Comparison of ENCODE assay signal across 2 cellular contexts in the genomic region with DNA sequence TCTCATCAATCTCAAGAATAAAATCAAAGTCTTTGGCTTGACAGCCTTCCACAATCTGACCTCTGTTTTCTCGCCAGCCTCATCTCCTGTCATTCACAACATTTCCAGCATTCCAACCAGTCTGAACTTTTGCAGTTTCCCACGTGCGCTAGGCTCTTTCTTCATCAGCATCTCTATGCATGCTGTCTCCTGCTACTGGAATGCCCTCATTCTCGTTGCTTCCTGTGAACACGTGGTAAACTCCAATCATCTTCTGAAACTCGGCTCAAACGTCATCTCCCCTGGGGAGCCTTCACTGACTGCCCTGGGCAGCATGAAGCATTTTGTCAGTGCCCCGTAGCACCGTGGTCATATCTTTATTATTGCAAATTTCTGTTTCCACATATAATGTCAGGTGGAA.
TF ChIP-seq lines count a peak whose summit lies in the region.

No MANE protein-coding gene starts in this region.

TF ChIP-seq in IMR-90, 13 proteins besides CTCF, POLR2A, EP300 and RAD21:
- TF ChIP-seq RFX5 (IDR thresholded peaks at IDR 0.05; ENCODE audit: low read depth, low read length) (no peak), MXI1 (IDR thresholded peaks at IDR 0.05; ENCODE audit: borderline replicate concordance, low read depth, low read length) (peak; percentile 69; the same call in 1 of the 2 replicates), CEBPB (IDR thresholded peaks at IDR 0.05; ENCODE audit: low read depth, low read length) (no peak), FOS (IDR thresholded peaks at IDR 0.05; ENCODE audit: low read depth, low read length) (no peak), BHLHE40 (IDR thresholded peaks at IDR 0.05; ENCODE audit: low read depth, low read length) (no peak), SMC3 (IDR thresholded peaks at IDR 0.05; ENCODE audit: low read depth, low read length) (no peak), NFE2L2 (IDR thresholded peaks at IDR 0.05; ENCODE audit: low read depth, low read length) (no peak), RCOR1 (IDR thresholded peaks at IDR 0.05; ENCODE audit: insufficient replicate concordance, low read length) (no peak)
- TF ChIP-seq, protein P1, sequence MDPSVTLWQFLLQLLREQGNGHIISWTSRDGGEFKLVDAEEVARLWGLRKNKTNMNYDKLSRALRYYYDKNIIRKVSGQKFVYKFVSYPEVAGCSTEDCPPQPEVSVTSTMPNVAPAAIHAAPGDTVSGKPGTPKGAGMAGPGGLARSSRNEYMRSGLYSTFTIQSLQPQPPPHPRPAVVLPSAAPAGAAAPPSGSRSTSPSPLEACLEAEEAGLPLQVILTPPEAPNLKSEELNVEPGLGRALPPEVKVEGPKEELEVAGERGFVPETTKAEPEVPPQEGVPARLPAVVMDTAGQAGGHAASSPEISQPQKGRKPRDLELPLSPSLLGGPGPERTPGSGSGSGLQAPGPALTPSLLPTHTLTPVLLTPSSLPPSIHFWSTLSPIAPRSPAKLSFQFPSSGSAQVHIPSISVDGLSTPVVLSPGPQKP (IDR thresholded peaks at IDR 0.05; ENCODE audit: borderline replicate concordance, low read depth, low read length), result no peak
- TF ChIP-seq, protein P2, sequence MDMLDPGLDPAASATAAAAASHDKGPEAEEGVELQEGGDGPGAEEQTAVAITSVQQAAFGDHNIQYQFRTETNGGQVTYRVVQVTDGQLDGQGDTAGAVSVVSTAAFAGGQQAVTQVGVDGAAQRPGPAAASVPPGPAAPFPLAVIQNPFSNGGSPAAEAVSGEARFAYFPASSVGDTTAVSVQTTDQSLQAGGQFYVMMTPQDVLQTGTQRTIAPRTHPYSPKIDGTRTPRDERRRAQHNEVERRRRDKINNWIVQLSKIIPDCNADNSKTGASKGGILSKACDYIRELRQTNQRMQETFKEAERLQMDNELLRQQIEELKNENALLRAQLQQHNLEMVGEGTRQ (IDR thresholded peaks at IDR 0.05; ENCODE audit: low read depth, low read length), result peak; percentile 43; the same call in 1 of the 2 replicates
TF ChIP-seq in IMR-90: peak in this region for 2.

TF ChIP-seq in H1, 55 proteins besides CTCF, POLR2A, EP300 and RAD21 (continues in another document):
- no peak for TF ChIP-seq EGR1 (IDR thresholded peaks at IDR 0.05; ENCODE audit: borderline replicate concordance, low read depth, low read length)
- TF ChIP-seq CREB1 (IDR thresholded peaks at IDR 0.05), result 0 out of 2 replicates have a peak, but pooled peaks have one; percentile 34
- TF ChIP-seq RXRA (IDR thresholded peaks at IDR 0.05; ENCODE audit: insufficient read depth, low read depth, low read length), result no peak
- TF ChIP-seq MAFK (IDR thresholded peaks at IDR 0.05; ENCODE audit: low read depth, low read length), result no peak
- no peak for TF ChIP-seq TAF7 (optimal IDR thresholded peaks at IDR 0.05; ENCODE audit: borderline replicate concordance, low read depth, low read length)
- no peak for TF ChIP-seq SIRT6 (IDR thresholded peaks at IDR 0.05; ENCODE audit: low read length)
- TF ChIP-seq TAF1 (IDR thresholded peaks at IDR 0.05; ENCODE audit: low read depth, low read length), result no peak
- no peak for TF ChIP-seq GTF2F1 (IDR thresholded peaks at IDR 0.05; ENCODE audit: borderline replicate concordance, low read depth, low read length)
- no peak for TF ChIP-seq CHD1 (IDR thresholded peaks at IDR 0.05; ENCODE audit: low read depth, low read length)
- TF ChIP-seq BRCA1 (IDR thresholded peaks at IDR 0.05; ENCODE audit: low read depth, low read length), result no peak
- no peak for TF ChIP-seq ASH2L (IDR thresholded peaks at IDR 0.05; ENCODE audit: low read length)
- no peak for TF ChIP-seq RBBP5 (IDR thresholded peaks at IDR 0.05; ENCODE audit: borderline replicate concordance, low read depth, low read length)
- no peak for TF ChIP-seq CHD2 (IDR thresholded peaks at IDR 0.05; ENCODE audit: low read length)
- TF ChIP-seq GABPA (IDR thresholded peaks at IDR 0.05; ENCODE audit: borderline replicate concordance, insufficient read depth, low read length), result no peak
- no peak for TF ChIP-seq JUND (IDR thresholded peaks at IDR 0.05; ENCODE audit: low read length)
- TF ChIP-seq RFX5 (IDR thresholded peaks at IDR 0.05; ENCODE audit: borderline replicate concordance, low read depth, low read length), result no peak
- no peak for TF ChIP-seq POLR2AphosphoS5 (IDR thresholded peaks at IDR 0.05; ENCODE audit: low read depth, low read length)
- no peak for TF ChIP-seq KDM1A (IDR thresholded peaks at IDR 0.05; ENCODE audit: borderline replicate concordance, low read length)
- no peak for TF ChIP-seq HDAC6 (IDR thresholded peaks at IDR 0.05; ENCODE audit: low read depth, low read length)
- no peak for TF ChIP-seq TCF12 (IDR thresholded peaks at IDR 0.05; ENCODE audit: low read depth, low read length)
- TF ChIP-seq SRF (IDR thresholded peaks at IDR 0.05; ENCODE audit: low read depth, low read length), result no peak
- TF ChIP-seq, protein P2 (IDR thresholded peaks at IDR 0.05; ENCODE audit: low read length), result peak; percentile 48; the same call in 1 of the 2 replicates
- no peak for TF ChIP-seq ZNF274 (IDR thresholded peaks at IDR 0.05; ENCODE audit: borderline replicate concordance, extremely low read depth, low read length)
- TF ChIP-seq RNF2 (IDR thresholded peaks at IDR 0.05; ENCODE audit: borderline replicate concordance, low read depth, low read length, missing control alignments, poor library complexity, severe bottlenecking), result no peak
- TF ChIP-seq CBX5 (IDR thresholded peaks at IDR 0.05; ENCODE audit: low read depth, low read length), result no peak
- TF ChIP-seq SP2 (IDR thresholded peaks at IDR 0.05; ENCODE audit: low read length), result no peak
- no peak for TF ChIP-seq SUZ12 (IDR thresholded peaks at IDR 0.05; ENCODE audit: low read length)
- TF ChIP-seq, protein P3, sequence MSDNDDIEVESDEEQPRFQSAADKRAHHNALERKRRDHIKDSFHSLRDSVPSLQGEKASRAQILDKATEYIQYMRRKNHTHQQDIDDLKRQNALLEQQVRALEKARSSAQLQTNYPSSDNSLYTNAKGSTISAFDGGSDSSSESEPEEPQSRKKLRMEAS (IDR thresholded peaks at IDR 0.05), result peak; percentile 93
- TF ChIP-seq, protein P4, sequence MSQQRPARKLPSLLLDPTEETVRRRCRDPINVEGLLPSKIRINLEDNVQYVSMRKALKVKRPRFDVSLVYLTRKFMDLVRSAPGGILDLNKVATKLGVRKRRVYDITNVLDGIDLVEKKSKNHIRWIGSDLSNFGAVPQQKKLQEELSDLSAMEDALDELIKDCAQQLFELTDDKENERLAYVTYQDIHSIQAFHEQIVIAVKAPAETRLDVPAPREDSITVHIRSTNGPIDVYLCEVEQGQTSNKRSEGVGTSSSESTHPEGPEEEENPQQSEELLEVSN (IDR thresholded peaks at IDR 0.05), result peak; percentile 60; the same call in 1 of the 2 replicates
- TF ChIP-seq SAP30 (IDR thresholded peaks at IDR 0.05; ENCODE audit: insufficient read depth, insufficient replicate concordance, low read length), result peak; percentile 69
- TF ChIP-seq, protein P5, sequence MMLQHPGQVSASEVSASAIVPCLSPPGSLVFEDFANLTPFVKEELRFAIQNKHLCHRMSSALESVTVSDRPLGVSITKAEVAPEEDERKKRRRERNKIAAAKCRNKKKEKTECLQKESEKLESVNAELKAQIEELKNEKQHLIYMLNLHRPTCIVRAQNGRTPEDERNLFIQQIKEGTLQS (IDR thresholded peaks at IDR 0.05; ENCODE audit: insufficient read depth, low read depth, low read length), result no peak
- TF ChIP-seq SP4 (IDR thresholded peaks at IDR 0.05; ENCODE audit: low read length), result no peak
- TF ChIP-seq KDM4A (IDR thresholded peaks at IDR 0.05; ENCODE audit: low read depth, low read length, severe bottlenecking), result no peak
- TF ChIP-seq PHF8 (conservative IDR thresholded peaks at IDR 0.05; ENCODE audit: low read depth, low read length), result no peak
- TF ChIP-seq JUN (IDR thresholded peaks at IDR 0.05; ENCODE audit: low read depth, low read length), result no peak
- no peak for TF ChIP-seq SP1 (IDR thresholded peaks at IDR 0.05; ENCODE audit: low read depth, low read length)
- TF ChIP-seq EZH2 (IDR thresholded peaks at IDR 0.05; ENCODE audit: low read depth, low read length, severe bottlenecking), result no peak
- TF ChIP-seq FOSL1 (IDR thresholded peaks at IDR 0.05; ENCODE audit: insufficient read depth, low read depth, low read length), result no peak
- no peak for TF ChIP-seq POU5F1 (IDR thresholded peaks at IDR 0.05; ENCODE audit: low read depth, low read length)
- no peak for TF ChIP-seq KDM5A (IDR thresholded peaks at IDR 0.05; ENCODE audit: low read length)
- TF ChIP-seq NRF1 (IDR thresholded peaks at IDR 0.05; ENCODE audit: low read depth, low read length), result no peak
- TF ChIP-seq, protein P6, sequence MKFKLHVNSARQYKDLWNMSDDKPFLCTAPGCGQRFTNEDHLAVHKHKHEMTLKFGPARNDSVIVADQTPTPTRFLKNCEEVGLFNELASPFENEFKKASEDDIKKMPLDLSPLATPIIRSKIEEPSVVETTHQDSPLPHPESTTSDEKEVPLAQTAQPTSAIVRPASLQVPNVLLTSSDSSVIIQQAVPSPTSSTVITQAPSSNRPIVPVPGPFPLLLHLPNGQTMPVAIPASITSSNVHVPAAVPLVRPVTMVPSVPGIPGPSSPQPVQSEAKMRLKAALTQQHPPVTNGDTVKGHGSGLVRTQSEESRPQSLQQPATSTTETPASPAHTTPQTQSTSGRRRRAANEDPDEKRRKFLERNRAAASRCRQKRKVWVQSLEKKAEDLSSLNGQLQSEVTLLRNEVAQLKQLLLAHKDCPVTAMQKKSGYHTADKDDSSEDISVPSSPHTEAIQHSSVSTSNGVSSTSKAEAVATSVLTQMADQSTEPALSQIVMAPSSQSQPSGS (IDR thresholded peaks at IDR 0.05; ENCODE audit: low read length), result no peak
- peak; percentile 96 for TF ChIP-seq TEAD4 (IDR thresholded peaks at IDR 0.05; ENCODE audit: low read depth, low read length)
- peak; percentile 23; the same call in 1 of the 2 replicates for TF ChIP-seq YY1 (IDR thresholded peaks at IDR 0.05; ENCODE audit: low read depth, low read length)
- TF ChIP-seq SIN3A (conservative IDR thresholded peaks at IDR 0.05 in 1 of 2, IDR thresholded peaks at IDR 0.05 in 1 of 2; ENCODE audit: low read depth in 1 of 2, low read length in 2 of 2), result peak; percentile 94 to 98; a peak in 3 of 4 replicates
- TF ChIP-seq TBP (IDR thresholded peaks at IDR 0.05; ENCODE audit: low read depth, low read length), result no peak
- TF ChIP-seq BACH1 (IDR thresholded peaks at IDR 0.05; ENCODE audit: low read length), result no peak
- TF ChIP-seq SIX5 (IDR thresholded peaks at IDR 0.05; ENCODE audit: low read depth, low read length), result no peak
- TF ChIP-seq NANOG (IDR thresholded peaks at IDR 0.05; ENCODE audit: insufficient read depth, low read depth, low read length, poor library complexity, severe bottlenecking), result no peak
